Comparison of ENCODE assay signal across 30 cellular contexts in genomic region chr7:17815318-17815717, GRCh38.
"Had no signal": no experiment of that assay in that cellular context is flagged by ENCODE, and none has a peak within 500 bp of the region (broad histone marks: within the 10 kb centered on the region; RNA-seq: fewer than 3 reads in every experiment).

No MANE protein-coding gene starts in this region.

- H2AFZ ChIP-seq: parathyroid adenoma had no signal

- H3K27ac ChIP-seq: esophagus squamous epithelium, parathyroid adenoma, right atrium auricular region, spleen, suprapubic skin, tibial artery, WERI-Rb-1 had no signal

- H3K9ac ChIP-seq: parathyroid adenoma had no signal

- H3K27me3 Mint-ChIP-seq: activated CD4-positive, alpha-beta memory T cell treated with anti-CD3 and anti-CD28 coated beads for 36 hours; activated CD4-positive, alpha-beta T cell treated with anti-CD3 and anti-CD28 coated beads, Interleukin-2, amount 10 ng/mL, durations not matched to agents 24 days and 14 days; dendritic cell treated with granulocyte-macrophage colony-stimulating factor and Interleukin-4, amounts not matched to agents 40 ng/mL and 50 ng/mL, for 4 days; naive B cell; T-helper 17 cell had no signal

- H3K4me3 Mint-ChIP-seq: activated CD4-positive, alpha-beta memory T cell treated with anti-CD3 and anti-CD28 coated beads for 36 hours; activated CD4-positive, alpha-beta T cell treated with anti-CD3 and anti-CD28 coated beads, Interleukin-2, amount 10 ng/mL, durations not matched to agents 24 days and 14 days; activated T-helper 1 cell treated with anti-CD3 and anti-CD28 coated beads, Interleukin-12 subunit alpha, Interleukin-12 subunit beta, Interleukin-2, Interleukin-4 antibody, amounts not matched to agents 30 ng/mL and 10 ng/mL and 1 ng/mL, durations not matched to agents 14 hours and 24 hours and 36 hours; dendritic cell treated with granulocyte-macrophage colony-stimulating factor and Interleukin-4, amounts not matched to agents 40 ng/mL and 50 ng/mL, for 4 days; endodermal cell; mesothelial cell of epicardium; naive B cell; neural crest cell; T-helper 17 cell had no signal

- ATAC-seq: left ventricle myocardium superior, T-helper 17 cell had no signal

- H3K27me3 ChIP-seq: esophagus squamous epithelium, right atrium auricular region, spleen, suprapubic skin, tibial artery had no signal

- H3K27ac Mint-ChIP-seq: activated CD4-positive, alpha-beta memory T cell treated with anti-CD3 and anti-CD28 coated beads for 36 hours; activated CD4-positive, alpha-beta T cell treated with anti-CD3 and anti-CD28 coated beads, Interleukin-2, amount 10 ng/mL, durations not matched to agents 24 days and 14 days; activated T-helper 1 cell treated with anti-CD3 and anti-CD28 coated beads, Interleukin-12 subunit alpha, Interleukin-12 subunit beta, Interleukin-2, Interleukin-4 antibody, amounts not matched to agents 30 ng/mL and 10 ng/mL and 1 ng/mL, durations not matched to agents 14 hours and 24 hours and 36 hours; dendritic cell treated with granulocyte-macrophage colony-stimulating factor and Interleukin-4, amounts not matched to agents 40 ng/mL and 50 ng/mL, for 4 days; endodermal cell; mesothelial cell of epicardium; T-helper 17 cell had no signal

- H3K4me1 Mint-ChIP-seq: activated CD4-positive, alpha-beta T cell treated with anti-CD3 and anti-CD28 coated beads, Interleukin-2, amount 10 ng/mL, durations not matched to agents 24 days and 14 days; endodermal cell; mesothelial cell of epicardium; naive B cell; neural crest cell had no signal

- H3K4me1 ChIP-seq: esophagus squamous epithelium, parathyroid adenoma, right atrium auricular region, spleen, suprapubic skin, tibial artery had no signal

- H3K4me3 ChIP-seq: esophagus squamous epithelium, right atrium auricular region, spleen, suprapubic skin, tibial artery had no signal

- DNase-seq: activated CD4-positive, alpha-beta memory T cell treated with anti-CD3 and anti-CD28 coated beads for 36 hours; activated CD4-positive, alpha-beta T cell treated with anti-CD3 and anti-CD28 coated beads, Interleukin-2, amount 10 ng/mL, durations not matched to agents 24 days and 14 days; activated CD4-positive, CD25-positive, alpha-beta regulatory T cell treated with anti-CD3 and anti-CD28 coated beads, Interleukin-2, amount 50 U/mL, for 72 hours; activated CD8-positive, alpha-beta memory T cell treated with anti-CD3 and anti-CD28 coated beads, Interleukin-2, amount 50 U/mL, for 4 hours; activated effector memory CD4-positive, alpha-beta T cell treated with anti-CD3 and anti-CD28 coated beads, Interleukin-2, amount 50 U/mL, for 16 hours; activated naive CD4-positive, alpha-beta T cell treated with anti-CD3 and anti-CD28 coated beads, Interleukin-2, amount 50 U/mL, for 16 hours; activated T-cell treated with anti-CD3 and anti-CD28 coated beads, Interleukin-2, amount 50 U/mL, for 1 hour; amniotic stem cell; caudate nucleus; endodermal cell; esophagus squamous epithelium; glutamatergic neuron; islet precursor cell; left ventricle myocardium superior; naive B cell; nucleus accumbens; spleen; stimulated activated naive CD4-positive, alpha-beta T cell; T-helper 17 cell; T1000; tibial artery; WERI-Rb-1 had no signal

- FAIRE-seq: astrocyte had no signal
